11 cellular contexts compared by ENCODE assay signal in the genomic region with DNA sequence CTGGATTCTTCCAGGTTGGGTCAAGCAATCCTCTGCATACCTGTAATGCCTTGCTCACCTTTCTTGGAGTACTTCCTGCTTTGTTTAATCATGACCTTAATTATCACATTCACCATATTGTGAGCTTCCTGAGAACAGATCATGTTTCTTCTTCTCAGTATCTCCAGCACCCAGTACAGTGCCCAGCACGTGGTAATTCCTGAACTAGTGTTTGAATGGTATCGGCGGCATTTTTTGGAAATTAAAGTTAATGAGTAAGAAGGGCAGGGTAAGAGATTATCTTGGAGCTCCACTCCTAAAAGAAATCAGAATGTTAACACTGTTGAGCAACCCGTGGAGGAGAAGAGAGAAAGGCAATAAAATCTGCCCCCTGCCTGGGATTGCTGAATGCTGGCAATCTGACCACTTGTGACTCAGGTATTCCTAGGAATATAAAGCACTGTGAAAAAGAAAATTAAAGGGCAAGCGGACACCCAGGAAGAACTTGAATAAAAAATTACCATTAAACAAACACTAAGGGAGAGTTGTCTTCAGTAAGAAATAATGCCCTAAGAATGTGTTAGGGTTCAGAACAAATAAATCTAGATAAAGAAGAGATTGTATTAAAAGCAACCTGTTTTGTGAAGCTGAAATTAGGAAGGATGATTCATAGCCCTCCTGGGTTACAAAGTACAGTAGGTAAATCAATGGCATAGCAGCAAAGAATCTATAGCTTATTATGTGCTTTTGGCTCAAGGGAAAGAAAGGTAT.
DNase-seq lines count a peak whose midpoint lies in the region; ATAC-seq, FAIRE-seq and TF ChIP-seq lines count a peak whose summit lies in the region.
"Had no signal": no experiment of that assay in that cellular context is flagged by ENCODE, and none has a peak within 500 bp of the region (broad histone marks: within the 10 kb centered on the region; RNA-seq: fewer than 3 reads in every experiment).

No MANE protein-coding gene starts in this region.

- H3K9ac ChIP-seq in PC-3 (ENCODE audit: low read length): peak overlapping the region; percentile 67

- H3K36me3 ChIP-seq in HEK293 (ENCODE audit: control insufficient read depth in 2 of 2, insufficient read depth in 1 of 2, low read length in 2 of 2) (no peaks in the 10 kb centered on the region), PC-3 (ENCODE audit: low read depth, low read length) (no peaks in the 10 kb centered on the region), small intestine (ENCODE audit: control insufficient read depth in 2 of 2, insufficient read depth in 2 of 2, low read length in 2 of 2) (no peaks in the 10 kb centered on the region)

- DNase-seq in PC-3: peak; percentile 95
- peak; percentile 80 for DNase-seq in fibroblast of the aortic adventitia (ENCODE audit: low read depth)
- DNase-seq in small intestine: peak; percentile 87
- no peak for DNase-seq in hypothalamus (lab: John Stamatoyannopoulos, UW)
- no peak for DNase-seq in activated CD4-positive, alpha-beta T cell treated with anti-CD3 and anti-CD28 coated beads, Interleukin-2, amount 50 U/mL, for 1 hour
- DNase-seq: activated CD4-positive, alpha-beta T cell treated with anti-CD3 and anti-CD28 coated beads, Interleukin-2, amount 10 ng/mL, durations not matched to agents 7 days and 5 days; cortex of kidney; NCI-H82 had no signal

- no TSS peak for BruUV-seq in PC-3 (replicated peaks; lab: Mats Ljungman, UMichigan)

- ATAC-seq in PC-3: peak; percentile 77
- no peak for ATAC-seq in HG02973 (IDR thresholded peaks at IDR 0.05; ENCODE audit: unreplicated experiment)
- ATAC-seq in HG03432 (IDR thresholded peaks at IDR 0.05; ENCODE audit: unreplicated experiment): no peak

- H3K27ac ChIP-seq in HEK293 (ENCODE audit: extremely low read depth, low read depth, low read length): no peak overlapping the region
- peak overlapping the region; percentile 95 for H3K27ac ChIP-seq in PC-3 (ENCODE audit: low read length)
- H3K27ac ChIP-seq in small intestine (ENCODE audit: low read depth in 1 of 2, low read length in 1 of 2): peak overlapping the region in 1 of 2 donors; percentile 15

- TF ChIP-seq CTCF in HEK293 (tag by site-specific recombination; IDR thresholded peaks at IDR 0.05) (no peak), PC-3 (conservative IDR thresholded peaks at IDR 0.05; ENCODE audit: low read depth, low read length) (no peak), fibroblast of the aortic adventitia (IDR thresholded peaks at IDR 0.05; ENCODE audit: insufficient read depth, low read length) (peak; percentile 8)

- H3K4me1 ChIP-seq in HEK293 (ENCODE audit: control insufficient read depth, insufficient read depth, low read length) (0 out of 2 replicates have a peak, but pooled peaks cover 5% of the 10 kb centered on the region), PC-3 (ENCODE audit: insufficient read depth, low read length) (peaks cover 67% of the 10 kb centered on the region), small intestine (ENCODE audit: control insufficient read depth in 2 of 2, insufficient read depth in 1 of 2, low read depth in 1 of 2, low read length in 1 of 2) (peaks cover 11 to 19% of the 10 kb centered on the region in 2 donors)

- intact Hi-C loops in PC-3 (cut with micrococcal nuclease): loop anchor here (1.0 to 10.0 kb wide), 4 partner anchors 21 to 225 kb away; no protein-coding TSS in a partner anchor

- H3F3A ChIP-seq in PC-3 (ENCODE audit: low read length, unreplicated experiment): peaks cover 7% of the 10 kb centered on the region

- H3K4me3 ChIP-seq in HEK293 (ENCODE audit: low read depth, low read length): no peak overlapping the region
- H3K4me3 ChIP-seq in PC-3 (ENCODE audit: low read length): no peak overlapping the region
- H3K4me3 ChIP-seq in fibroblast of the aortic adventitia (ENCODE audit: low read depth, low read length): no peak overlapping the region
- H3K4me3 ChIP-seq in small intestine (ENCODE audit: low read depth in 1 of 2, low read length in 2 of 2): no peak overlapping the region

- no peaks in the 10 kb centered on the region for H3K79me2 ChIP-seq in PC-3 (ENCODE audit: low read length)

- FAIRE-seq in small intestine (lab: Jason Lieb, UNC): no peak

- H3K4me2 ChIP-seq in PC-3 (ENCODE audit: low read length): peak overlapping the region; percentile 63

- 10 to 64% (median 38%) methylated on average over 5 of the region's 5 CpGs for WGBS in small intestine, 3 donors

- H2AFZ ChIP-seq in PC-3 (ENCODE audit: low read length): 0 out of 2 replicates have a peak overlapping the region, but pooled peaks have one; percentile 10

- no peaks in the 10 kb centered on the region for H4K20me1 ChIP-seq in PC-3 (ENCODE audit: low read length)

- no peaks in the 10 kb centered on the region for H3K27me3 ChIP-seq in PC-3 (ENCODE audit: low read length)
- no peaks in the 10 kb centered on the region for H3K27me3 ChIP-seq in small intestine (ENCODE audit: control insufficient read depth in 2 of 2, insufficient read depth in 2 of 2, low read length in 2 of 2)

- CTCF ChIA-PET in HEK293 (lab: Yijun Ruan, JAX) (interaction anchor here (0.6 to 1.4 kb wide), 6 partner anchors 36 to 803 kb away, joined by 3 to 4 read pairs (median 3); no protein-coding TSS in a partner anchor), PC-3 (lab: Charles Lee) (interaction anchor here (1.3 kb wide), 2 partner anchors 21 kb away, joined by 3 to 6 read pairs; no protein-coding TSS in a partner anchor)

- H3K9me3 ChIP-seq in HEK293 (ENCODE audit: control insufficient read depth, insufficient read depth, low read depth, low read length) (no peaks in the 10 kb centered on the region), PC-3 (ENCODE audit: low read length) (no peaks in the 10 kb centered on the region), small intestine (ENCODE audit: control insufficient read depth, low read depth) (no peaks in the 10 kb centered on the region)

- POLR2A ChIA-PET in HEK293 (lab: Yijun Ruan, JAX) (interaction anchor here (1.4 kb wide), 1 partner anchor 21 kb away, joined by 7 read pairs; no protein-coding TSS in a partner anchor), PC-3 (lab: Charles Lee; ENCODE audit: unreplicated experiment) (interaction anchor here (0.6 kb wide), 3 partner anchors 52 to 386 kb away, joined by 3 to 4 read pairs (median 3); no protein-coding TSS in a partner anchor)

- no peaks in the 10 kb centered on the region for H3K9me2 ChIP-seq in PC-3 (replicated peaks; ENCODE audit: low read length)

TF ChIP-seq in HEK293, 187 proteins besides CTCF, POLR2A, EP300 and RAD21 (continues in another document):
- TF ChIP-seq ZNF549 (tag by site-specific recombination; IDR thresholded peaks at IDR 0.05): no peak
- TF ChIP-seq SCRT1 (tag by site-specific recombination; IDR thresholded peaks at IDR 0.05; ENCODE audit: borderline replicate concordance): no peak
- TF ChIP-seq, protein P1, sequence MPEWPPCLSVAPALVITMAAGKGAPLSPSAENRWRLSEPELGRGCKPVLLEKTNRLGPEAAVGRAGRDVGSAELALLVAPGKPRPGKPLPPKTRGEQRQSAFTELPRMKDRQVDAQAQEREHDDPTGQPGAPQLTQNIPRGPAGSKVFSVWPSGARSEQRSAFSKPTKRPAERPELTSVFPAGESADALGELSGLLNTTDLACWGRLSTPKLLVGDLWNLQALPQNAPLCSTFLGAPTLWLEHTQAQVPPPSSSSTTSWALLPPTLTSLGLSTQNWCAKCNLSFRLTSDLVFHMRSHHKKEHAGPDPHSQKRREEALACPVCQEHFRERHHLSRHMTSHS (tag by site-specific recombination; IDR thresholded peaks at IDR 0.05): no peak
- TF ChIP-seq SCRT2 (tag by site-specific recombination; IDR thresholded peaks at IDR 0.05): peak; percentile 55; the same call in 1 of the 2 replicates
- TF ChIP-seq, protein P2, sequence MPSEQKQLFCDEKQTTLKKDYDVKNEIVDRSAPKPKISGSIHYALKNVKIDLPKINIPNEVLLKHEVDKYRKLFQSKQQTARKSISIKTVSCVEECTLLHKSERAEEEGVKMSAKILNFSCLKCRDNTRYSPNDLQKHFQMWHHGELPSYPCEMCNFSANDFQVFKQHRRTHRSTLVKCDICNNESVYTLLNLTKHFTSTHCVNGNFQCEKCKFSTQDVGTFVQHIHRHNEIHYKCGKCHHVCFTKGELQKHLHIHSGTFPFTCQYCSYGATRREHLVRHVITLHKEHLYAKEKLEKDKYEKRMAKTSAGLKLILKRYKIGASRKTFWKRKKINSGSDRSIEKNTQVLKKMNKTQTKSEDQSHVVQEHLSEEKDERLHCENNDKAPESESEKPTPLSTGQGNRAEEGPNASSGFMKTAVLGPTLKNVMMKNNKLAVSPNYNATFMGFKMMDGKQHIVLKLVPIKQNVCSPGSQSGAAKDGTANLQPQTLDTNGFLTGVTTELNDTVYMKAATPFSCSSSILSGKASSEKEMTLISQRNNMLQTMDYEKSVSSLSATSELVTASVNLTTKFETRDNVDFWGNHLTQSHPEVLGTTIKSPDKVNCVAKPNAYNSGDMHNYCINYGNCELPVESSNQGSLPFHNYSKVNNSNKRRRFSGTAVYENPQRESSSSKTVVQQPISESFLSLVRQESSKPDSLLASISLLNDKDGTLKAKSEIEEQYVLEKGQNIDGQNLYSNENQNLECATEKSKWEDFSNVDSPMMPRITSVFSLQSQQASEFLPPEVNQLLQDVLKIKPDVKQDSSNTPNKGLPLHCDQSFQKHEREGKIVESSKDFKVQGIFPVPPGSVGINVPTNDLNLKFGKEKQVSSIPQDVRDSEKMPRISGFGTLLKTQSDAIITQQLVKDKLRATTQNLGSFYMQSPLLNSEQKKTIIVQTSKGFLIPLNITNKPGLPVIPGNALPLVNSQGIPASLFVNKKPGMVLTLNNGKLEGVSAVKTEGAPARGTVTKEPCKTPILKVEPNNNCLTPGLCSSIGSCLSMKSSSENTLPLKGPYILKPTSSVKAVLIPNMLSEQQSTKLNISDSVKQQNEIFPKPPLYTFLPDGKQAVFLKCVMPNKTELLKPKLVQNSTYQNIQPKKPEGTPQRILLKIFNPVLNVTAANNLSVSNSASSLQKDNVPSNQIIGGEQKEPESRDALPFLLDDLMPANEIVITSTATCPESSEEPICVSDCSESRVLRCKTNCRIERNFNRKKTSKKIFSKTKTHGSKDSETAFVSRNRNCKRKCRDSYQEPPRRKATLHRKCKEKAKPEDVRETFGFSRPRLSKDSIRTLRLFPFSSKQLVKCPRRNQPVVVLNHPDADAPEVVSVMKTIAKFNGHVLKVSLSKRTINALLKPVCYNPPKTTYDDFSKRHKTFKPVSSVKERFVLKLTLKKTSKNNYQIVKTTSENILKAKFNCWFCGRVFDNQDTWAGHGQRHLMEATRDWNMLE (tag by site-specific recombination; conservative IDR thresholded peaks at IDR 0.05; ENCODE audit: low read depth): no peak
- no peak for TF ChIP-seq ZNF610 (tag by site-specific recombination; IDR thresholded peaks at IDR 0.05; ENCODE audit: borderline replicate concordance)
- TF ChIP-seq ZBTB8A (tag by site-specific recombination; IDR thresholded peaks at IDR 0.05): no peak
- TF ChIP-seq ZNF175 (tag by site-specific recombination; IDR thresholded peaks at IDR 0.05): no peak
- TF ChIP-seq MEIS1 (CRISPR knock-in tag; IDR thresholded peaks at IDR 0.05; ENCODE audit: borderline replicate concordance): no peak
- peak; percentile 38; the same call in 1 of the 2 replicates for TF ChIP-seq FEZF1 (tag by site-specific recombination; IDR thresholded peaks at IDR 0.05)
- TF ChIP-seq ZNF837 (tag by site-specific recombination; IDR thresholded peaks at IDR 0.05): no peak

Comparison
In these comparisons a context has a peak if more than half of its experiments do, and no peak if none do; other contexts are left out.
1. DNase-seq: peak in PC-3 (single experiment), fibroblast of the aortic adventitia (single experiment) and small intestine (single experiment); none in hypothalamus (0 of 51) and activated CD4-positive, alpha-beta T cell treated with anti-CD3 and anti-CD28 coated beads, Interleukin-2, amount 50 U/mL, for 1 hour (single experiment).